14 cellular contexts compared by ENCODE assay signal in the genomic region with DNA sequence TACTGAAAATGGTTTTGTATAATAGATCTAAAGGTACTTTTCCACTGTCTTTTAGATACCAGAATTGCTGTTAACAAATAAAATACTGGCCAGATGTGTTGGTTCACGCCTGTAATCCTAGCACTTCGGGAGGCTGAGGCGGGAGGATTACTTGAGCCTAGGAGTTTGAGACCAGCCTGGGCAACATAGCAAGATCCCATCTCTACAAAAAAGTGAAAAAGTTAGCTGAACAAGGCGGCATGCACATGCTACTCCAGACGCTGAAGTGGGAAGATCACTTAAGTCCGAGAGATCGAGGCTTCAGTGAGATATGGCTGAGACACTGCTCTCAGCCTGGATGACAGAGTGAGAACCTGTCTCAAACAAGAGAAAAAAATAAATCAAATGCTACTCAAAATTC. TPM values are rescaled to one million over a fixed set of nuclear protein-coding genes. Genes with fewer than 3 reads are reported as not detected.
"Had no signal": no experiment of that assay in that cellular context is flagged by ENCODE, and none has a peak within 500 bp of the region (broad histone marks: within the 10 kb centered on the region; RNA-seq: fewer than 3 reads in every experiment).

No MANE protein-coding gene starts in this region.

- H3K27ac ChIP-seq: epithelial cell of prostate, WERI-Rb-1 had no signal

- DNase-seq: activated CD4-positive, alpha-beta T cell treated with anti-CD3 and anti-CD28 coated beads for 48 hours; activated naive CD4-positive, alpha-beta T cell treated with anti-CD3 and anti-CD28 coated beads for 36 hours; central memory CD4-positive, alpha-beta T cell; effector memory CD8-positive, alpha-beta T cell; hippocampal formation; natural killer cell; nucleus accumbens; stimulated activated CD4-positive, alpha-beta T cell treated with anti-CD3 and anti-CD28 coated beads, Interleukin-2, amount 100 ng/mL, for 48 hours; stimulated activated naive CD8-positive, alpha-beta T cell treated with anti-CD3 and anti-CD28 coated beads, Interleukin-15, Interleukin-2, amounts not matched to agents 100 U/mL and 50 U/mL, for 24 hours; T-helper 1 cell; WERI-Rb-1 had no signal

- H3K9me3 Mint-ChIP-seq: activated naive CD4-positive, alpha-beta T cell treated with anti-CD3 and anti-CD28 coated beads for 36 hours had no signal

- H3K4me3 Mint-ChIP-seq: activated naive CD4-positive, alpha-beta T cell treated with anti-CD3 and anti-CD28 coated beads for 36 hours; effector memory CD8-positive, alpha-beta T cell; natural killer cell had no signal

- H3K36me3 Mint-ChIP-seq: natural killer cell had no signal

- H3K9me3 ChIP-seq: mucosa of descending colon had no signal

- H3K4me3 ChIP-seq: lung, mucosa of descending colon had no signal

- H3K27ac Mint-ChIP-seq: activated naive CD4-positive, alpha-beta T cell treated with anti-CD3 and anti-CD28 coated beads for 36 hours; effector memory CD8-positive, alpha-beta T cell; natural killer cell had no signal

- H3K36me3 ChIP-seq: WERI-Rb-1 had no signal

- H3K4me1 Mint-ChIP-seq: natural killer cell had no signal

- H3K27me3 Mint-ChIP-seq: effector memory CD8-positive, alpha-beta T cell had no signal

- ATAC-seq: effector memory CD8-positive, alpha-beta T cell; mucosa of descending colon; natural killer cell; stimulated activated naive CD8-positive, alpha-beta T cell treated with anti-CD3 and anti-CD28 coated beads, Interleukin-15, Interleukin-2, amounts not matched to agents 100 U/mL and 50 U/mL, for 24 hours had no signal

RNA-seq across cellular contexts. Expression of a gene that starts 2.8 kb away (rescaled TPM):
- total RNA-seq: activated naive CD4-positive, alpha-beta T cell treated with anti-CD3 and anti-CD28 coated beads for 36 hours had no signal
